Comparison of ENCODE assay signal across 4 cellular contexts in the genomic region with DNA sequence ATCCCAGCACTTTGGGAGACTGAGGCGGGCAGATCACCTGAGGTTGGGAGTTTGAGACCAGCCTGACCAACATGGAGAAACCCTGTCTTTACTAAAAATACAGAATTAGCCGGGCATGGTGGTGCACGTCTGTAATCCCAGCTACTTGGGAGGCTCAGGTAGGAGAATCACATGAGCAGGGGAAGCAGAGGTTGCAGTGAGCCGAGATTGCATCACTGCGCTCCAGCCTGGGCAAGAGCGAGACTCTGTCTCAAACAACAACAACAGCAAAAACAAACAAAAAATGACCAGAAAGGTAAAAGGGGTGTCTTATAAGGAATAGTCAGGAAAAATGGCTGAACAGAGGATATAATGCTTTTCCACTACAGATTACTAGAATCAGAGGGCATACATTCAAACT. TPM values are rescaled to one million over a fixed set of nuclear protein-coding genes. Genes with fewer than 3 reads are reported as not detected.
"Had no signal": no experiment of that assay in that cellular context is flagged by ENCODE, and none has a peak within 500 bp of the region (broad histone marks: within the 10 kb centered on the region; RNA-seq: fewer than 3 reads in every experiment).

No MANE protein-coding gene starts in this region.

RNA-seq across cellular contexts. Expression of a gene that starts 33.8 kb away (rescaled TPM):
- total RNA-seq: gastrocnemius medialis, glomerular endothelial cell, left colon, left ventricle myocardium inferior had no signal
